12 cellular contexts compared by ENCODE assay signal in the genomic region with DNA sequence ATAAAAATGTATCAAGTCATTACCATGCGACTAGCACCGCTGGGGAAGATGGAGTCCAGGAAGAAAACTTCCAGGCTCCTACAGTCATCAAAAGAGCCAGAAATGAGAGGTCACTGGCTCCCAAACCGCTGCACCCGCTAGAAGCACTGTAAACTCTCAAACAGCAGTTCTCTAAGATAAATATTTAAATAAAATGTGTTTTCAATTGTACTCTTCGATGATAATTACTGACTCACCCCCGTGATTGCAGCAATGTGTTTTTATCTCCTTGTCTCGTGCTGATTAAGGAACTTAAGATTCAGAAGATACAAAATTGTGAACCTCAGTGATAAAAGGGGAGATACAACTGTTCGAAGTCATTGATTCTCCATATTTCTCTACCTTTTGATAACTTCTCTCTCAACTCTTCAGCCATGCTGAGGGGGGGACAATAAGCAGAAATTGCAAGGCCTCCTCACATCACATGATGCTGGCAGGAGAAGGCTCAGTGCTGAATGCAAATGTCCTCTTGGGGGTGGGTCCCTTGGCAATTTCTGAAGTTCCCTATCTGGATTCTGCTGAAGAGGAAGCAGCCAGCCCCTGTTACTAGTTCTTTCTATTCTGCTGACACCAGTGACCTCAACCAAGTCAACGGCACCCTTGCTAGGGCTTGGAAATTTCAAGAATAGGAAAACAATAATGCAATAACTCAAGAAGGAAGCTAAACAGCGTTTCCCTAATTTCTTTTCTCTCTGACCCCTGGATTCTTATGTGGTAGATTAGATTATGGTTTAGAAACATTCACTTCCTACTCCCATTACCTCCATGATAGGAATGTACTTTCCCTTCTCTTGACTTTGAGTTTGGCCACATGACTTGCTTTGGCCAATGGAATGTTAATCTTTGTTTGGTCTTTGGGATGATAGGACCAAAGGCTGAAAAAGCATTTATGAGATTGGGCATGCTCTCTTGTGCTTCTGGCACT. TPM values are rescaled to one million over a fixed set of nuclear protein-coding genes. Genes with fewer than 3 reads are reported as not detected.
DNase-seq lines count a peak whose midpoint lies in the region; ATAC-seq and TF ChIP-seq lines count a peak whose summit lies in the region.
"Had no signal": no experiment of that assay in that cellular context is flagged by ENCODE, and none has a peak within 500 bp of the region (broad histone marks: within the 10 kb centered on the region; RNA-seq: fewer than 3 reads in every experiment).

No MANE protein-coding gene starts in this region.

- TF ChIP-seq CTCF in upper lobe of right lung (IDR thresholded peaks at IDR 0.05), result no peak

- DNase-seq in Right ventricle myocardium inferior (ENCODE audit: missing footprints) (no peak), cardiac septum (ENCODE audit: low spot score) (no peak), adipocyte (ENCODE audit: low read depth) (peak; percentile 64), iris pigment epithelial cell (ENCODE audit: low read depth) (peak; percentile 41), upper lobe of right lung (no peak), kidney glomerular epithelial cell (lab: John Stamatoyannopoulos, UW) (no peak)
- DNase-seq in stimulated activated naive CD8-positive, alpha-beta T cell treated with anti-CD3 and anti-CD28 coated beads, Interleukin-15, amount 100 ng/mL, for 72 hours, result no peak
- DNase-seq: cortex of kidney, NCI-H187, RPMI8226 had no signal

- no peak overlapping the region for H3K27ac ChIP-seq in upper lobe of right lung
- H3K27ac ChIP-seq: A549 had no signal

- H3K4me1 ChIP-seq in adipocyte (ENCODE audit: control insufficient read depth, insufficient read depth, low read length), result peaks cover 15% of the 10 kb centered on the region
- no peaks in the 10 kb centered on the region for H3K4me1 ChIP-seq in upper lobe of right lung
- H3K4me1 ChIP-seq: A549 had no signal

- H3K27me3 ChIP-seq in adipocyte (replicated peaks; ENCODE audit: control insufficient read depth, insufficient read depth, low read length) (no peaks in the 10 kb centered on the region), upper lobe of right lung (no peaks in the 10 kb centered on the region)

- no peaks in the 10 kb centered on the region for H3K27me3 Mint-ChIP-seq in stimulated activated naive CD8-positive, alpha-beta T cell treated with anti-CD3 and anti-CD28 coated beads, Interleukin-15, amount 100 ng/mL, for 72 hours

- no peak overlapping the region for H3K27ac Mint-ChIP-seq in stimulated activated naive CD8-positive, alpha-beta T cell treated with anti-CD3 and anti-CD28 coated beads, Interleukin-15, amount 100 ng/mL, for 72 hours

- peaks cover 0 to 5% of the 10 kb centered on the region in 2 donors for H3K9me3 Mint-ChIP-seq in stimulated activated naive CD8-positive, alpha-beta T cell treated with anti-CD3 and anti-CD28 coated beads, Interleukin-15, amount 100 ng/mL, for 72 hours

- peak; percentile 62 for ATAC-seq in Right ventricle myocardium inferior
- peak; percentile 89 for ATAC-seq in upper lobe of right lung
- ATAC-seq in GM18511 (IDR thresholded peaks at IDR 0.05; ENCODE audit: unreplicated experiment), result no peak
- ATAC-seq in stimulated activated naive CD8-positive, alpha-beta T cell treated with anti-CD3 and anti-CD28 coated beads, Interleukin-15, amount 100 ng/mL, for 72 hours, result no peak
- ATAC-seq: A549 had no signal

- H3K9me3 ChIP-seq in adipocyte (ENCODE audit: control insufficient read depth, low read length) (no peaks in the 10 kb centered on the region), upper lobe of right lung (no peaks in the 10 kb centered on the region)
- H3K9me3 ChIP-seq: A549 had no signal

- peak overlapping the region; percentile 55 for H3K9ac ChIP-seq in adipocyte (ENCODE audit: low read length)

- peak overlapping the region; percentile 59 for H3K4me3 ChIP-seq in adipocyte (ENCODE audit: low read length)
- H3K4me3 ChIP-seq in upper lobe of right lung, result no peak overlapping the region
- H3K4me3 ChIP-seq: A549 had no signal

- no peak overlapping the region for H3K4me3 Mint-ChIP-seq in stimulated activated naive CD8-positive, alpha-beta T cell treated with anti-CD3 and anti-CD28 coated beads, Interleukin-15, amount 100 ng/mL, for 72 hours

- no peaks in the 10 kb centered on the region for H3K36me3 ChIP-seq in adipocyte (ENCODE audit: control insufficient read depth, insufficient read depth, low read length, severe bottlenecking)
- no peaks in the 10 kb centered on the region for H3K36me3 ChIP-seq in upper lobe of right lung

- no peaks in the 10 kb centered on the region for H3K4me1 Mint-ChIP-seq in stimulated activated naive CD8-positive, alpha-beta T cell treated with anti-CD3 and anti-CD28 coated beads, Interleukin-15, amount 100 ng/mL, for 72 hours

- intact Hi-C loops in Right ventricle myocardium inferior (cut with DNase I), result no loop called here
- intact Hi-C loops in cardiac septum (cut with DNase I), result no loop called here
- intact Hi-C loops in upper lobe of right lung (cut with DNase I), result no loop called here

RNA-seq across cellular contexts. Expression of a gene that starts 46.0 kb away (rescaled TPM):
- 38.5 TPM for total RNA-seq in Right ventricle myocardium inferior
- total RNA-seq in cardiac septum, result 53.2 TPM
- total RNA-seq in upper lobe of right lung, result 140 TPM

Comparison
In these comparisons a context has a peak if more than half of its experiments do, and no peak if none do; other contexts are left out.
1. ATAC-seq: peak in Right ventricle myocardium inferior (single experiment) and upper lobe of right lung (single experiment); none in GM18511 (single experiment) and stimulated activated naive CD8-positive, alpha-beta T cell treated with anti-CD3 and anti-CD28 coated beads, Interleukin-15, amount 100 ng/mL, for 72 hours (single experiment).
2. DNase-seq: peak in adipocyte (single experiment) and iris pigment epithelial cell (single experiment); none in Right ventricle myocardium inferior (single experiment), cardiac septum (single experiment), upper lobe of right lung (single experiment), kidney glomerular epithelial cell (single experiment) and stimulated activated naive CD8-positive, alpha-beta T cell treated with anti-CD3 and anti-CD28 coated beads, Interleukin-15, amount 100 ng/mL, for 72 hours (0 of 2).